In genomic region chr20:2654384-2654822, GRCh38 we compare ENCODE assay signal across 12 cellular contexts. TPM values are rescaled to one million over a fixed set of nuclear protein-coding genes. Genes with fewer than 3 reads are reported as not detected.
DNase-seq lines count a peak whose midpoint lies in the region; ATAC-seq and TF ChIP-seq lines count a peak whose summit lies in the region.
"Had no signal": no experiment of that assay in that cellular context is flagged by ENCODE, and none has a peak within 500 bp of the region (broad histone marks: within the 10 kb centered on the region; RNA-seq: fewer than 3 reads in every experiment).

No MANE protein-coding gene starts in this region.

- no peaks in the 10 kb centered on the region for H3K27me3 Mint-ChIP-seq in activated CD8-positive, alpha-beta memory T cell treated with anti-CD3 and anti-CD28 coated beads, Interleukin-2, amount 10 ng/mL, durations not matched to agents 7 days and 5 days
- H3K27me3 Mint-ChIP-seq: dendritic cell treated with granulocyte-macrophage colony-stimulating factor and Interleukin-4, amounts not matched to agents 40 ng/mL and 50 ng/mL, for 4 days had no signal

- H3K4me3 Mint-ChIP-seq in activated CD8-positive, alpha-beta memory T cell treated with anti-CD3 and anti-CD28 coated beads, Interleukin-2, amount 10 ng/mL, durations not matched to agents 7 days and 5 days, result peak overlapping the region; percentile 91

- peaks cover 8% of the 10 kb centered on the region for H3K4me1 ChIP-seq in fibroblast of lung (ENCODE audit: control insufficient read depth, extremely low read depth, insufficient read depth, low read length)
- H3K4me1 ChIP-seq in skeletal muscle tissue (ENCODE audit: control insufficient read depth in 3 of 3, insufficient read depth in 3 of 3, low read length in 3 of 3), result peaks cover 18 to 23% (median 20%) of the 10 kb centered on the region in 3 donors

- DNase-seq in activated CD8-positive, alpha-beta memory T cell treated with anti-CD3 and anti-CD28 coated beads, Interleukin-2, amount 10 ng/mL, durations not matched to agents 7 days and 5 days, result no peak
- DNase-seq in activated CD8-positive, alpha-beta memory T cell treated with anti-CD3 and anti-CD28 coated beads for 24 hours, result no peak
- DNase-seq in SK-N-MC (ENCODE audit: low read depth, low spot score) (no peak), fibroblast of lung (ENCODE audit: low read depth in 2 of 2) (no peak), sciatic nerve (ENCODE audit: low spot score) (no peak), NCI-H526 (lab: John Stamatoyannopoulos, UW) (no peak), RPMI8226 (no peak)
- DNase-seq: KG1, right cardiac atrium had no signal

- peaks cover 4% of the 10 kb centered on the region for H4K20me1 ChIP-seq in fibroblast of lung (ENCODE audit: control insufficient read depth, extremely low read depth, insufficient read depth, low read length)

- H3K27ac ChIP-seq in SK-N-MC (peak overlapping the region; percentile 85), fibroblast of lung (ENCODE audit: insufficient read depth, low read length) (peak overlapping the region; percentile 29), skeletal muscle tissue (ENCODE audit: low read depth, low read length) (no peak overlapping the region)

- H3K79me2 ChIP-seq in fibroblast of lung (ENCODE audit: control insufficient read depth, insufficient read depth, low read length), result peaks cover 42% of the 10 kb centered on the region

- CTCF ChIA-PET in activated CD8-positive, alpha-beta memory T cell treated with anti-CD3 and anti-CD28 coated beads, Interleukin-2, amount 10 ng/mL, durations not matched to agents 7 days and 5 days (lab: Charles Lee), result interaction anchor here (1.2 to 1.3 kb wide), 2 partner anchors 13 to 127 kb away, joined by 3 read pairs; no protein-coding TSS in a partner anchor

- H3K9me3 Mint-ChIP-seq in activated CD8-positive, alpha-beta memory T cell treated with anti-CD3 and anti-CD28 coated beads, Interleukin-2, amount 10 ng/mL, durations not matched to agents 7 days and 5 days (ENCODE audit: low read depth), result no peaks in the 10 kb centered on the region
- H3K9me3 Mint-ChIP-seq: CD14-positive monocyte; dendritic cell treated with granulocyte-macrophage colony-stimulating factor and Interleukin-4, amounts not matched to agents 40 ng/mL and 50 ng/mL, for 4 days had no signal

- H3K36me3 ChIP-seq in SK-N-MC (ENCODE audit: insufficient read depth, low read length) (peaks cover 65% of the 10 kb centered on the region), fibroblast of lung (ENCODE audit: control insufficient read depth, insufficient read depth, low read length) (peaks cover 39% of the 10 kb centered on the region), skeletal muscle tissue (ENCODE audit: control insufficient read depth in 3 of 3, insufficient read depth in 3 of 3, low read length in 3 of 3) (peaks cover 54 to 56% (median 55%) of the 10 kb centered on the region in 3 donors)

- H3K9me3 ChIP-seq in SK-N-MC (ENCODE audit: low read depth, low read length) (no peaks in the 10 kb centered on the region), fibroblast of lung (ENCODE audit: control insufficient read depth, insufficient read depth, low read depth, low read length) (no peaks in the 10 kb centered on the region), skeletal muscle tissue (ENCODE audit: control insufficient read depth in 3 of 3, low read length in 3 of 3) (no peaks in the 10 kb centered on the region)

- TF ChIP-seq CTCF in fibroblast of lung (conservative IDR thresholded peaks at IDR 0.05 in 1 of 2, IDR thresholded peaks at IDR 0.05 in 1 of 2; ENCODE audit: low read depth in 1 of 2, low read length in 2 of 2), result no peak

- peak overlapping the region; percentile 87 for H3K27ac Mint-ChIP-seq in activated CD8-positive, alpha-beta memory T cell treated with anti-CD3 and anti-CD28 coated beads, Interleukin-2, amount 10 ng/mL, durations not matched to agents 7 days and 5 days
- H3K27ac Mint-ChIP-seq: dendritic cell treated with granulocyte-macrophage colony-stimulating factor and Interleukin-4, amounts not matched to agents 40 ng/mL and 50 ng/mL, for 4 days had no signal

- peak overlapping the region; percentile 96 for H3K9ac ChIP-seq in SK-N-MC (ENCODE audit: insufficient read length)
- H3K9ac ChIP-seq in fibroblast of lung (ENCODE audit: insufficient read depth, low read length), result no peak overlapping the region
- H3K9ac ChIP-seq in skeletal muscle tissue (ENCODE audit: low read depth in 1 of 3, low read length in 3 of 3), result peak overlapping the region in 2 of 3 donors; percentile 5 to 94

- ATAC-seq in activated CD8-positive, alpha-beta memory T cell treated with anti-CD3 and anti-CD28 coated beads, Interleukin-2, amount 10 ng/mL, durations not matched to agents 7 days and 5 days, result no peak
- ATAC-seq in sciatic nerve, result no peak
- ATAC-seq: right cardiac atrium had no signal

- no peak overlapping the region for H2AFZ ChIP-seq in fibroblast of lung (ENCODE audit: low read length)

- peaks cover 61% of the 10 kb centered on the region for H3K36me3 Mint-ChIP-seq in activated CD8-positive, alpha-beta memory T cell treated with anti-CD3 and anti-CD28 coated beads, Interleukin-2, amount 10 ng/mL, durations not matched to agents 7 days and 5 days

- H3K4me1 Mint-ChIP-seq in activated CD8-positive, alpha-beta memory T cell treated with anti-CD3 and anti-CD28 coated beads, Interleukin-2, amount 10 ng/mL, durations not matched to agents 7 days and 5 days, result peaks cover 50% of the 10 kb centered on the region

- H3K4me3 ChIP-seq in SK-N-MC (peak overlapping the region; percentile 91), fibroblast of lung (replicated peaks in 1 of 4; ENCODE audit: control extremely low read depth in 1 of 4, insufficient read depth in 1 of 4, low read depth in 3 of 4, low read length in 4 of 4) (peak overlapping the region; percentile 74 to 100 (median 93)), skeletal muscle tissue (ENCODE audit: low read length in 3 of 3) (peak overlapping the region in 1 of 3 donors; percentile 91)

- H3K27me3 ChIP-seq in fibroblast of lung (ENCODE audit: control insufficient read depth, insufficient read depth, low read length) (no peaks in the 10 kb centered on the region), skeletal muscle tissue (ENCODE audit: control insufficient read depth in 3 of 3, insufficient read depth in 3 of 3, low read length in 3 of 3) (no peaks in the 10 kb centered on the region)

- H3K4me2 ChIP-seq in fibroblast of lung (ENCODE audit: extremely low read depth, insufficient read depth, low read length), result peak overlapping the region; percentile 89

- intact Hi-C loops in sciatic nerve (cut with DNase I), result loop anchor here (10.0 kb wide), 1 partner anchor 130 kb away; no protein-coding TSS in a partner anchor

RNA-seq across cellular contexts. Expression of gene NOP56, which starts 2.0 kb away (rescaled TPM):
- total RNA-seq in activated CD8-positive, alpha-beta memory T cell treated with anti-CD3 and anti-CD28 coated beads, Interleukin-2, amount 10 ng/mL, durations not matched to agents 7 days and 5 days, result 100 to 1,000 TPM; 469 to 508 TPM
- total RNA-seq in fibroblast of lung, result 114 and 117 TPM in 2 replicates
- 108 and 180 TPM in 2 replicates for polyA plus RNA-seq in fibroblast of lung
- 87.4 and 148 TPM in 2 replicates for polyA plus RNA-seq in fibroblast of lung (2012)
- 145 and 164 TPM in 2 replicates for polyA minus RNA-seq in fibroblast of lung (ENCODE audit: low replicate concordance)
- total RNA-seq in skeletal muscle tissue, result 103 TPM
- total RNA-seq in sciatic nerve, result 97.4 TPM

RNA-seq across cellular contexts. Expression of gene IDH3B, which starts 9.6 kb away (rescaled TPM):
- total RNA-seq in activated CD8-positive, alpha-beta memory T cell treated with anti-CD3 and anti-CD28 coated beads, Interleukin-2, amount 10 ng/mL, durations not matched to agents 7 days and 5 days, result 10 to 100 TPM; 91.4 to 96.0 TPM
- total RNA-seq in fibroblast of lung, result 77.0 and 86.0 TPM in 2 replicates
- polyA plus RNA-seq in fibroblast of lung, result 98.2 and 130 TPM in 2 replicates
- 72.3 and 106 TPM in 2 replicates for polyA plus RNA-seq in fibroblast of lung (2012)
- polyA minus RNA-seq in fibroblast of lung (ENCODE audit: low replicate concordance), result 95.5 and 145 TPM in 2 replicates
- 156 TPM for total RNA-seq in skeletal muscle tissue
- total RNA-seq in sciatic nerve, result 67.0 TPM

RNA-seq across cellular contexts. Expression of gene EBF4, which starts 38.2 kb away (rescaled TPM):
- total RNA-seq in activated CD8-positive, alpha-beta memory T cell treated with anti-CD3 and anti-CD28 coated beads, Interleukin-2, amount 10 ng/mL, durations not matched to agents 7 days and 5 days, result 1 to 10 TPM; 1.3 to 3.1 TPM
- total RNA-seq in fibroblast of lung, result 0.99 and 2.1 TPM in 2 replicates
- polyA plus RNA-seq in fibroblast of lung, result 0.16 and 0.35 TPM in 2 replicates
- polyA plus RNA-seq in fibroblast of lung (2012), result 0.59 and 1.3 TPM in 2 replicates
- 0.82 and 1.2 TPM in 2 replicates for polyA minus RNA-seq in fibroblast of lung (ENCODE audit: low replicate concordance)
- total RNA-seq in skeletal muscle tissue, result 2.6 TPM
- 15.3 TPM for total RNA-seq in sciatic nerve
- polyA plus RNA-seq: CD14-positive monocyte had no signal
